In the genomic region with DNA sequence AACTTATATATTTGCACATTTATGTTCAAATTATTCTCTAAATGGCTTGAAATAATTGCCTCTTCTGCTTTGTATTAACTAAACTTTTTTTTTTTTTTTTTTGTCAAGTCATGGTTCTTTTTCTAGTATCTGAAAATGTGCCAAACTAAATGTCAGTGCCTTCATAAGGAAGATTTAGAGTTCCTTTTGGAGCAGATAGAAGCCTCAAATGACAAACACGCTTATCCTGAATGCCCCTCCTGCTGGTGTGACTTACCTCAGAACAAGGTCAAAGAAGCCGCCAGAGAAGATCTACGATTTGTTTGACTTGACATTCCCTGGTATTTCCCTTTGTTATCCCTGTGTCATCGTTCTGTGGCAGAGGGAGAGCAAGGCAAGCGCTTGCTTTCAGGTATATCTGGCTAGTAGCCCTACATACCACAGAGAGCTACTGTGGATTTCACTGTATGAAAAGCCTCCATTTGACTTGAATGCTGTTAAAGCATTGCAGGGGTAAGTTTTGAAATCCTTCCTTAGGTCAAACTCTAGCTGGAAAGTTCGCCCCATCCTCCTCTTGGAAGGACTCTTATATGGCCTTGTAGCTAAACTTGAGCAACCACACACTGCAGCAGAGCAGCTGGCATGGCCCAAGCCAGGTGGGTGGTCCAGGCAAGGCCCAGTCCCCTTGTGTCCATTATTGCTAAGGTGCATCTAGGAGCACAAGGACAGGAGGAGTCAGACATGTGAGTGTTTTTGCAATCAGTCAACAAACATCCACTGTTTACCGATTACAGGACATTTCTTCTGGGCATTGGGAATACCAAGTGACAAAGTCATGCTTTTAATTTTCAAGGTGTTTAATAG, we compare ENCODE assay signal across 1 cellular context.
TF ChIP-seq lines count a peak whose summit lies in the region.

No MANE protein-coding gene starts in this region.

TF ChIP-seq in HEK293T, 16 proteins besides CTCF, POLR2A, EP300 and RAD21 (continued from another document):
- TF ChIP-seq FOXM1 (IDR thresholded peaks at IDR 0.05; ENCODE audit: borderline replicate concordance) (no peak), LEF1 (IDR thresholded peaks at IDR 0.05; ENCODE audit: borderline replicate concordance) (no peak)
